Comparison of ENCODE assay signal across 16 cellular contexts in the genomic region with DNA sequence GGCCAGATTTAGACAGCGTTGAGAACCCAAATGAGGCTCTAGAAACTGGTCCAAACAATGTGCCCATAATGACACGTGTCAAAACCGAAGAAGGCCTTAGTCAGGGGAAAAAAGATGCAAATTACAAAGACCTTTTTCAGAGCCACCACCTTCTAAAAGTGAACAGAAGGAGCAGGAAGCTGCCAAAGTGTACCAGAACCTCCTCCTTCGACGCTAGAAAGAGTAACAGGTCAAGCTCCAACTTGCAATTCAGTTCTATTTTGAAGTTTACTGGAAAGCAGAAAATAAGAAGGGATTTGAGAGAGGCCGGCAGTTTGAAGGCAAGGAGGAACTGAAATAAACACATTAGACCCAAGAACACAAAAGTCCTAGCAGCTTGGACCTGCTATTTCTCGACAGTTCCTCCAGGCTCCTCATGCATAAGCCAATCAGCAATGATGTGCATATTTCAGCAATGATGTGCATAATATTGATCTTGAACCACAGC.
A peak's percentile ranks its signal among the peaks of the same experiment; 100 is the strongest.
DNase-seq lines count a peak whose midpoint lies in the region; ATAC-seq and TF ChIP-seq lines count a peak whose summit lies in the region.
"Had no signal": no experiment of that assay in that cellular context is flagged by ENCODE, and none has a peak within 500 bp of the region (broad histone marks: within the 10 kb centered on the region; RNA-seq: fewer than 3 reads in every experiment).

No MANE protein-coding gene starts in this region.

- no peaks in the 10 kb centered on the region for H3F3A ChIP-seq in SU-DHL-6 (ENCODE audit: insufficient read depth)

- no peaks in the 10 kb centered on the region for H3K9me3 ChIP-seq in SU-DHL-6 (ENCODE audit: insufficient read depth, low read length)
- H3K9me3 ChIP-seq: A549 had no signal

- ATAC-seq in GM19023 (IDR thresholded peaks at IDR 0.05; ENCODE audit: unreplicated experiment) (peak; percentile 65), HG02870 (IDR thresholded peaks at IDR 0.05; ENCODE audit: unreplicated experiment) (peak; percentile 75), HG02759 (IDR thresholded peaks at IDR 0.05; ENCODE audit: unreplicated experiment) (no peak)
- ATAC-seq: A549; activated T-helper 17 cell treated with anti-CD3 and anti-CD28 coated beads, Interleukin-2, amount 50 U/mL, for 72 hours; left cardiac atrium had no signal

- H3K4me3 ChIP-seq in AG10803 (ENCODE audit: low read length) = no peak overlapping the region
- no peak overlapping the region for H3K4me3 ChIP-seq in SU-DHL-6 (ENCODE audit: insufficient read depth, low read length, poor library complexity, severe bottlenecking)
- H3K4me3 ChIP-seq: A549, cardiac muscle cell had no signal

- POLR2A ChIA-PET in HEK293T (lab: Yijun Ruan, JAX) = no interaction called here

- DNase-seq in AG10803 (ENCODE audit: low read depth) (peak; percentile 34), cerebellar cortex (ENCODE audit: low spot score) (no peak), HEK293T (ENCODE audit: extremely low spot score) (no peak), NCI-H2196 treated with DMSO at 0.1 percent for 48 hours (lab: John Stamatoyannopoulos, UW; ENCODE audit: unreplicated experiment) (no peak)
- DNase-seq: left cardiac atrium; NCI-H1436; stimulated activated CD4-positive, alpha-beta T cell treated with anti-CD3 and anti-CD28 coated beads, Interleukin-2, amount 100 ng/mL, for 24 hours; WERI-Rb-1 had no signal

- H2AFZ ChIP-seq in SU-DHL-6 (ENCODE audit: low read depth, low read length, severe bottlenecking) = no peak overlapping the region

- H3K36me3 ChIP-seq in SU-DHL-6 (ENCODE audit: low read length) = no peaks in the 10 kb centered on the region
- H3K36me3 ChIP-seq: cardiac muscle cell, WERI-Rb-1 had no signal

- no peaks in the 10 kb centered on the region; the same call in 1 of the 2 replicates for H4K20me1 ChIP-seq in SU-DHL-6 (ENCODE audit: low read depth, low read length)

- H3K4me2 ChIP-seq in SU-DHL-6 (ENCODE audit: low read depth, low read length, poor library complexity, severe bottlenecking) = peak overlapping the region; percentile 13
- H3K4me2 ChIP-seq: A549 had no signal

- H3K27ac ChIP-seq in SU-DHL-6 (ENCODE audit: low read depth, low read length) = peak overlapping the region; percentile 21
- H3K27ac ChIP-seq: A549, cardiac muscle cell, RWPE1, WERI-Rb-1 had no signal

- CTCF ChIA-PET in HEK293T (lab: Yijun Ruan, JAX) = no interaction called here

- TF ChIP-seq CTCF in AG10803 (conservative IDR thresholded peaks at IDR 0.05; ENCODE audit: low read length) = no peak
- TF ChIP-seq CTCF in SU-DHL-6 (IDR thresholded peaks at IDR 0.05; ENCODE audit: insufficient read depth, low read length, poor library complexity, severe bottlenecking) = no peak

- no peaks in the 10 kb centered on the region for H3K9me2 ChIP-seq in SU-DHL-6 (replicated peaks; ENCODE audit: insufficient read depth, low read length)

- no peak overlapping the region for H3K9ac ChIP-seq in SU-DHL-6 (ENCODE audit: low read length)

- H3K27me3 ChIP-seq in SU-DHL-6 (ENCODE audit: low read length) = no peaks in the 10 kb centered on the region
- H3K27me3 ChIP-seq: cardiac muscle cell had no signal

- peaks cover 42% of the 10 kb centered on the region for H3K79me2 ChIP-seq in SU-DHL-6 (ENCODE audit: insufficient read depth, low read length)

TF ChIP-seq in HEK293T, 16 proteins besides CTCF, POLR2A, EP300 and RAD21:
- TF ChIP-seq NFRKB (IDR thresholded peaks at IDR 0.05) = no peak
- TF ChIP-seq TARDBP (IDR thresholded peaks at IDR 0.05) = no peak
- TF ChIP-seq, protein P1, sequence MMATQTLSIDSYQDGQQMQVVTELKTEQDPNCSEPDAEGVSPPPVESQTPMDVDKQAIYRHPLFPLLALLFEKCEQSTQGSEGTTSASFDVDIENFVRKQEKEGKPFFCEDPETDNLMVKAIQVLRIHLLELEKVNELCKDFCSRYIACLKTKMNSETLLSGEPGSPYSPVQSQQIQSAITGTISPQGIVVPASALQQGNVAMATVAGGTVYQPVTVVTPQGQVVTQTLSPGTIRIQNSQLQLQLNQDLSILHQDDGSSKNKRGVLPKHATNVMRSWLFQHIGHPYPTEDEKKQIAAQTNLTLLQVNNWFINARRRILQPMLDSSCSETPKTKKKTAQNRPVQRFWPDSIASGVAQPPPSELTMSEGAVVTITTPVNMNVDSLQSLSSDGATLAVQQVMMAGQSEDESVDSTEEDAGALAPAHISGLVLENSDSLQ (IDR thresholded peaks at IDR 0.05) = no peak
- no peak for TF ChIP-seq ARNT (IDR thresholded peaks at IDR 0.05)
- TF ChIP-seq BHLHE40 (IDR thresholded peaks at IDR 0.05; ENCODE audit: borderline replicate concordance) = no peak
- TF ChIP-seq CTBP1 (IDR thresholded peaks at IDR 0.05; ENCODE audit: borderline replicate concordance) = no peak
- no peak for TF ChIP-seq ELF4 (IDR thresholded peaks at IDR 0.05)
- no peak for TF ChIP-seq FOXA1 (IDR thresholded peaks at IDR 0.05)
- TF ChIP-seq ZNF384 (IDR thresholded peaks at IDR 0.05) = no peak
